Comparison of ENCODE assay signal across 23 cellular contexts in genomic region chr10:95964786-95965185, GRCh38. TPM values are rescaled to one million over a fixed set of nuclear protein-coding genes. Genes with fewer than 3 reads are reported as not detected.
A peak's percentile ranks its signal among the peaks of the same experiment; 100 is the strongest.
DNase-seq lines count a peak whose midpoint lies in the region; ATAC-seq and TF ChIP-seq lines count a peak whose summit lies in the region.
"Had no signal": no experiment of that assay in that cellular context is flagged by ENCODE, and none has a peak within 500 bp of the region (broad histone marks: within the 10 kb centered on the region; RNA-seq: fewer than 3 reads in every experiment).

No MANE protein-coding gene starts in this region.

- peak; percentile 26 for DNase-seq in A673 (ENCODE audit: low spot score)
- peak; percentile 47 for DNase-seq in MV-4-11 (lab: John Stamatoyannopoulos, UW)
- peak; percentile 11 for DNase-seq in fibroblast of pulmonary artery (ENCODE audit: low read depth)
- no peak for DNase-seq in NCI-H2227 (lab: John Stamatoyannopoulos, UW; ENCODE audit: unreplicated experiment)
- no peak for DNase-seq in superior temporal gyrus (ENCODE audit: extremely low spot score)
- no peak for DNase-seq in foreskin keratinocyte
- DNase-seq in germinal center (ENCODE audit: low spot score) = no peak
- DNase-seq: Caco-2, EL, H9, NCI-H1092 treated with DMSO at 0.1 percent for 48 hours, NCI-H2081, NCI-H510A treated with DMSO at 0.1 percent for 48 hours, NCI-H774, SHP77 had no signal

- peak overlapping the region; percentile 65 to 88 (median 79); a peak in 21 of 22 replicates for H3K4me2 ChIP-seq in BLaER1 treated with 17β-estradiol and CSF1 and Interleukin-3, amounts not matched to agents 10 nM and 100 nM
- H3K4me2 ChIP-seq: A549, KMS-11 had no signal

- H3K9ac ChIP-seq in BLaER1 treated with 17β-estradiol and CSF1 and Interleukin-3, amounts not matched to agents 10 nM and 100 nM = peak overlapping the region in 2 of 11 experiments; percentile 47 to 60; a peak in 1 of 22 replicates
- H3K9ac ChIP-seq: KMS-11 had no signal

- H3K4me1 ChIP-seq in A673 (ENCODE audit: insufficient read depth, low read length, poor library complexity, severe bottlenecking) (no peaks in the 10 kb centered on the region), foreskin keratinocyte (no peaks in the 10 kb centered on the region)
- peaks cover 33 to 69% (median 45%) of the 10 kb centered on the region in 10 experiments for H3K4me1 ChIP-seq in BLaER1 treated with 17β-estradiol and CSF1 and Interleukin-3, amounts not matched to agents 10 nM and 100 nM
- H3K4me1 ChIP-seq: A549, Caco-2 had no signal

- H3K27me3 ChIP-seq in A673 (replicated peaks; ENCODE audit: insufficient read depth, low read depth, low read length, poor library complexity) = peaks cover 35% of the 10 kb centered on the region
- no peaks in the 10 kb centered on the region for H3K27me3 ChIP-seq in BLaER1 treated with 17β-estradiol and CSF1 and Interleukin-3, amounts not matched to agents 10 nM and 100 nM
- peaks cover 3% of the 10 kb centered on the region for H3K27me3 ChIP-seq in foreskin keratinocyte

- no peaks in the 10 kb centered on the region for H3K36me3 ChIP-seq in A673 (ENCODE audit: insufficient read depth, low read length, poor library complexity, severe bottlenecking)
- peaks cover 0 to 8% (median 0%) of the 10 kb centered on the region in 11 experiments; a peak in 3 of 22 replicates for H3K36me3 ChIP-seq in BLaER1 treated with 17β-estradiol and CSF1 and Interleukin-3, amounts not matched to agents 10 nM and 100 nM

- no peaks in the 10 kb centered on the region for H4K20me1 ChIP-seq in BLaER1 treated with 17β-estradiol and CSF1 and Interleukin-3, amounts not matched to agents 10 nM and 100 nM

- no TSS peak for BruUV-seq in A673 (replicated peaks; lab: Mats Ljungman, UMichigan)

- TF ChIP-seq CTCF in A673 (conservative IDR thresholded peaks at IDR 0.05; ENCODE audit: low read depth, low read length) = no peak
- no peak for TF ChIP-seq CTCF in fibroblast of pulmonary artery (IDR thresholded peaks at IDR 0.05; ENCODE audit: low read length, missing control alignments)
- no peak for TF ChIP-seq CTCF in foreskin keratinocyte (conservative IDR thresholded peaks at IDR 0.05)

- no peaks in the 10 kb centered on the region for H3K9me3 ChIP-seq in A673 (ENCODE audit: low read depth, low read length, poor library complexity, severe bottlenecking)
- H3K9me3 ChIP-seq in BLaER1 treated with 17β-estradiol and CSF1 and Interleukin-3, amounts not matched to agents 10 nM and 100 nM (replicated peaks in 1 of 11) = peaks cover 16 to 44% (median 24%) of the 10 kb centered on the region in 11 experiments
- H3K9me3 ChIP-seq: Caco-2 had no signal

- H3K4me3 ChIP-seq in A673 (ENCODE audit: low read depth, low read length, poor library complexity, severe bottlenecking) (no peak overlapping the region), fibroblast of pulmonary artery (replicated peaks; ENCODE audit: low read depth, low read length) (no peak overlapping the region)
- H3K4me3 ChIP-seq in BLaER1 treated with 17β-estradiol and CSF1 and Interleukin-3, amounts not matched to agents 10 nM and 100 nM = peak overlapping the region in 4 of 10 experiments; percentile 20 to 46 (median 34); a peak in 2 of 20 replicates
- H3K4me3 ChIP-seq: A549, GM12878, SK-N-MC had no signal

- CTCF ChIA-PET in A673 (lab: Charles Lee) = no interaction called here

- POLR2A ChIA-PET in A673 (lab: Charles Lee; ENCODE audit: low non-redundant PET) = no interaction called here

- no peak overlapping the region for H3K27ac ChIP-seq in A673 (ENCODE audit: low read depth, low read length, poor library complexity, severe bottlenecking)
- peak overlapping the region in 10 of 11 experiments; percentile 44 to 82 (median 70); a peak in 19 of 22 replicates for H3K27ac ChIP-seq in BLaER1 treated with 17β-estradiol and CSF1 and Interleukin-3, amounts not matched to agents 10 nM and 100 nM
- no peak overlapping the region for H3K27ac ChIP-seq in foreskin keratinocyte
- H3K27ac ChIP-seq: A549, KMS-11, SK-N-MC had no signal

- intact Hi-C loops in A673 (cut with micrococcal nuclease; ENCODE audit: unreplicated experiment) = no loop called here

- ATAC-seq in foreskin keratinocyte = no peak
- ATAC-seq: A549, HepG2 had no signal

RNA-seq across cellular contexts. Expression of gene CC2D2B, which starts 57.0 kb away (rescaled TPM):
- not detected in 2 replicates for total RNA-seq in A673 (2021)
- total RNA-seq in foreskin keratinocyte = 0.24 TPM in 1 of 2 replicates, not detected in the other
- 0.07 TPM in 1 of 2 replicates, not detected in the other for polyA plus RNA-seq in foreskin keratinocyte
- total RNA-seq: M059J, RPMI7951 had no signal
- polyA plus RNA-seq: HepG2 had no signal

Comparison
In these comparisons a context has a peak if more than half of its experiments do, and no peak if none do; other contexts are left out.
1. DNase-seq: peak in A673 (single experiment), MV-4-11 (single experiment) and fibroblast of pulmonary artery (single experiment); none in NCI-H2227 (single experiment), superior temporal gyrus (single experiment), foreskin keratinocyte (0 of 2) and germinal center (single experiment).
2. H3K27ac ChIP-seq: peak in BLaER1 treated with 17β-estradiol and CSF1 and Interleukin-3, amounts not matched to agents 10 nM and 100 nM (10 of 11); none in A673 (single experiment) and foreskin keratinocyte (single experiment).